ENCODE assay signal across 7 cellular contexts in genomic region chr16:88284101-88284500, GRCh38.
"Had no signal": no experiment of that assay in that cellular context is flagged by ENCODE, and none has a peak within 500 bp of the region (broad histone marks: within the 10 kb centered on the region; RNA-seq: fewer than 3 reads in every experiment).

No MANE protein-coding gene starts in this region.

- H3K27ac Mint-ChIP-seq: HFFc6 had no signal

- FAIRE-seq: HepG2 had no signal

- ATAC-seq: HCT116, HepG2 had no signal

- DNase-seq: GM23248, GOT3, HFFc6 had no signal

- H3K27ac ChIP-seq: GM23248, HL-60 had no signal

- H3K4me3 Mint-ChIP-seq: HFFc6 had no signal

- H3K36me3 ChIP-seq: HAP-1 had no signal

- H3K9ac ChIP-seq: GM23248 had no signal

- H3K4me1 ChIP-seq: HAP-1 had no signal

- H3K4me3 ChIP-seq: GM23248, HAP-1 had no signal

- H3K9me3 ChIP-seq: HAP-1 had no signal
